ENCODE assay signal across 18 cellular contexts in genomic region chr12:80041691-80042090, GRCh38. TPM values are rescaled to one million over a fixed set of nuclear protein-coding genes. Genes with fewer than 3 reads are reported as not detected.
DNase-seq lines count a peak whose midpoint lies in the region; ATAC-seq, FAIRE-seq and TF ChIP-seq lines count a peak whose summit lies in the region.
"Had no signal": no experiment of that assay in that cellular context is flagged by ENCODE, and none has a peak within 500 bp of the region (broad histone marks: within the 10 kb centered on the region; RNA-seq: fewer than 3 reads in every experiment).

No MANE protein-coding gene starts in this region.

- TF ChIP-seq CTCF in PC-3 (conservative IDR thresholded peaks at IDR 0.05; ENCODE audit: low read depth, low read length) (no peak), endothelial cell of umbilical vein (IDR thresholded peaks at IDR 0.05; ENCODE audit: extremely low read depth in 1 of 2, insufficient read depth in 1 of 2, low read depth in 1 of 2, low read length in 2 of 2) (no peak), nephron progenitor cell (IDR thresholded peaks at IDR 0.05) (no peak)
- TF ChIP-seq CTCF in activated CD8-positive, alpha-beta T cell treated with anti-CD3 and anti-CD28 coated beads for 36 hours (IDR thresholded peaks at IDR 0.05): no peak

- H3K27ac ChIP-seq in PC-3 (ENCODE audit: low read length) (no peak overlapping the region), endothelial cell of umbilical vein (ENCODE audit: insufficient read depth, low read depth, low read length) (no peak overlapping the region), muscle layer of duodenum (ENCODE audit: low read length) (peak overlapping the region; percentile 24)
- H3K27ac ChIP-seq in effector memory CD4-positive, alpha-beta T cell (ENCODE audit: insufficient read depth, low read length, poor library complexity, severe bottlenecking): no peak overlapping the region
- H3K27ac ChIP-seq: BLaER1, cardiac muscle cell, Peyer's patch had no signal

- no peaks in the 10 kb centered on the region for H3K9me2 ChIP-seq in PC-3 (replicated peaks; ENCODE audit: low read length)

- no peaks in the 10 kb centered on the region for H3K9me1 ChIP-seq in endothelial cell of umbilical vein (replicated peaks; ENCODE audit: control insufficient read depth, extremely low read depth, insufficient read depth, low read length)

- intact Hi-C loops in PC-3 (cut with micrococcal nuclease) (loop anchor here (1.0 to 5.0 kb wide), 2 partner anchors 8 to 154 kb away; no protein-coding TSS in a partner anchor), endothelial cell of umbilical vein (cut with micrococcal nuclease) (no loop called here)
- intact Hi-C loops in activated CD8-positive, alpha-beta T cell treated with anti-CD3 and anti-CD28 coated beads for 36 hours (cut with micrococcal nuclease): no loop called here

- H3K27ac Mint-ChIP-seq in nephron progenitor cell: no peak overlapping the region
- H3K27ac Mint-ChIP-seq in activated CD8-positive, alpha-beta T cell treated with anti-CD3 and anti-CD28 coated beads for 36 hours: no peak overlapping the region

- peaks cover 10% of the 10 kb centered on the region for H3F3A ChIP-seq in PC-3 (ENCODE audit: low read length, unreplicated experiment)

- H3K4me1 Mint-ChIP-seq in nephron progenitor cell: peaks cover 5% of the 10 kb centered on the region
- H3K4me1 Mint-ChIP-seq in activated CD8-positive, alpha-beta T cell treated with anti-CD3 and anti-CD28 coated beads for 36 hours (ENCODE audit: low read depth): peaks cover 5% of the 10 kb centered on the region

- dilution Hi-C loops in endothelial cell of umbilical vein (cut with MboI; ENCODE audit: extremely low pct_ligation_motif_present, low sequenced_read_pairs): no loop called here

- no peaks in the 10 kb centered on the region for H3K9me3 Mint-ChIP-seq in nephron progenitor cell
- no peaks in the 10 kb centered on the region for H3K9me3 Mint-ChIP-seq in activated CD8-positive, alpha-beta T cell treated with anti-CD3 and anti-CD28 coated beads for 36 hours

- H3K4me2 ChIP-seq in PC-3 (ENCODE audit: low read length) (peak overlapping the region; percentile 69), endothelial cell of umbilical vein (ENCODE audit: insufficient read depth, low read length) (no peak overlapping the region)
- H3K4me2 ChIP-seq: BLaER1 had no signal

- H3K27me3 Mint-ChIP-seq in nephron progenitor cell (ENCODE audit: low read depth, poor library complexity): no peaks in the 10 kb centered on the region
- peaks cover 2% of the 10 kb centered on the region for H3K27me3 Mint-ChIP-seq in activated CD8-positive, alpha-beta T cell treated with anti-CD3 and anti-CD28 coated beads for 36 hours

- H3K4me3 ChIP-seq in PC-3 (ENCODE audit: low read length) (no peak overlapping the region), endothelial cell of umbilical vein (replicated peaks in 1 of 3; ENCODE audit: insufficient read depth in 1 of 3, low read depth in 1 of 3, low read length in 3 of 3) (no peak overlapping the region), muscle layer of duodenum (ENCODE audit: low read depth in 1 of 2, low read length in 2 of 2) (no peak overlapping the region)
- H3K4me3 ChIP-seq in effector memory CD4-positive, alpha-beta T cell (ENCODE audit: insufficient read depth, low read depth, low read length, poor library complexity, severe bottlenecking): no peak overlapping the region
- H3K4me3 ChIP-seq: BLaER1, cardiac muscle cell, Peyer's patch had no signal

- H2AFZ ChIP-seq in PC-3 (ENCODE audit: low read length): peak overlapping the region; percentile 64
- H2AFZ ChIP-seq in endothelial cell of umbilical vein (ENCODE audit: low read depth, low read length): no peak overlapping the region

- no TSS peak for BruUV-seq in PC-3 (replicated peaks; lab: Mats Ljungman, UMichigan)
- BruUV-seq in endothelial cell of umbilical vein (replicated peaks; lab: Mats Ljungman, UMichigan): no TSS peak

- no peaks in the 10 kb centered on the region for H3K36me3 ChIP-seq in PC-3 (ENCODE audit: low read depth, low read length)
- H3K36me3 ChIP-seq in endothelial cell of umbilical vein (ENCODE audit: control insufficient read depth in 2 of 2, extremely low read depth in 1 of 2, insufficient read depth in 2 of 2, low read length in 2 of 2): no peaks in the 10 kb centered on the region
- no peaks in the 10 kb centered on the region for H3K36me3 ChIP-seq in muscle layer of duodenum (ENCODE audit: control insufficient read depth in 1 of 2, insufficient read depth in 2 of 2, low read length in 2 of 2)
- no peaks in the 10 kb centered on the region for H3K36me3 ChIP-seq in effector memory CD4-positive, alpha-beta T cell (ENCODE audit: control insufficient read depth, insufficient read depth, low read length)
- H3K36me3 ChIP-seq: BLaER1, cardiac muscle cell, Peyer's patch had no signal

- POLR2A ChIA-PET in PC-3 (lab: Charles Lee; ENCODE audit: unreplicated experiment) (interaction anchor here (0.7 kb wide), 1 partner anchor 108 kb away, joined by 3 read pairs; no protein-coding TSS in a partner anchor), endothelial cell of umbilical vein (lab: Charles Lee) (no interaction called here)
- POLR2A ChIA-PET in activated CD8-positive, alpha-beta T cell treated with anti-CD3 and anti-CD28 coated beads for 36 hours (lab: Charles Lee): no interaction called here

- no peaks in the 10 kb centered on the region for H3K27me3 ChIP-seq in PC-3 (ENCODE audit: low read length)
- H3K27me3 ChIP-seq in endothelial cell of umbilical vein (ENCODE audit: control insufficient read depth in 2 of 2, insufficient read depth in 2 of 2, low read length in 2 of 2): no peaks in the 10 kb centered on the region
- H3K27me3 ChIP-seq in muscle layer of duodenum (ENCODE audit: low read depth, low read length): no peaks in the 10 kb centered on the region
- H3K27me3 ChIP-seq in effector memory CD4-positive, alpha-beta T cell (replicated peaks; ENCODE audit: control insufficient read depth, insufficient read depth, low read length, poor library complexity, severe bottlenecking): no peaks in the 10 kb centered on the region
- H3K27me3 ChIP-seq: BLaER1, cardiac muscle cell, Peyer's patch had no signal

- no peak overlapping the region for H3K4me3 Mint-ChIP-seq in nephron progenitor cell
- H3K4me3 Mint-ChIP-seq in activated CD8-positive, alpha-beta T cell treated with anti-CD3 and anti-CD28 coated beads for 36 hours: no peak overlapping the region

- no peaks in the 10 kb centered on the region for H3K36me3 Mint-ChIP-seq in nephron progenitor cell (ENCODE audit: low read depth)
- H3K36me3 Mint-ChIP-seq in activated CD8-positive, alpha-beta T cell treated with anti-CD3 and anti-CD28 coated beads for 36 hours (ENCODE audit: low read depth): no peaks in the 10 kb centered on the region

- H3K4me1 ChIP-seq in PC-3 (ENCODE audit: insufficient read depth, low read length) (peaks cover 35% of the 10 kb centered on the region), endothelial cell of umbilical vein (ENCODE audit: control insufficient read depth, extremely low read depth, insufficient read depth, low read length) (peaks cover 16% of the 10 kb centered on the region), muscle layer of duodenum (ENCODE audit: control insufficient read depth in 1 of 2, insufficient read depth in 2 of 2, low read length in 2 of 2) (peaks cover 0 to 8% of the 10 kb centered on the region in 2 donors)
- H3K4me1 ChIP-seq in effector memory CD4-positive, alpha-beta T cell (ENCODE audit: control insufficient read depth, insufficient read depth, low read length, poor library complexity, severe bottlenecking): no peaks in the 10 kb centered on the region
- H3K4me1 ChIP-seq: BLaER1, Peyer's patch had no signal

- H3K9ac ChIP-seq in PC-3 (ENCODE audit: low read length): no peak overlapping the region
- H3K9ac ChIP-seq in endothelial cell of umbilical vein (replicated peaks; ENCODE audit: extremely low read depth, insufficient read depth, low read length): no peak overlapping the region
- H3K9ac ChIP-seq: BLaER1 had no signal

- no peaks in the 10 kb centered on the region for H4K20me1 ChIP-seq in PC-3 (ENCODE audit: low read length)
- H4K20me1 ChIP-seq in endothelial cell of umbilical vein (replicated peaks; ENCODE audit: control insufficient read depth, extremely low read depth, insufficient read depth, low read length): no peaks in the 10 kb centered on the region
- H4K20me1 ChIP-seq: BLaER1 had no signal

- DNase-seq in EH (ENCODE audit: low read depth) (peak; percentile 72), PC-3 (peak; percentile 63), endothelial cell of umbilical vein (ENCODE audit: low read depth, low spot score) (peak; percentile 5), nephron progenitor cell (no peak)
- no peak for DNase-seq in activated CD8-positive, alpha-beta T cell treated with anti-CD3 and anti-CD28 coated beads for 36 hours
- no peak for DNase-seq in effector memory CD4-positive, alpha-beta T cell
- DNase-seq: DND-41; NCI-H1092 treated with DMSO at 0.1 percent for 48 hours; NCI-H345; Peyer's patch; stimulated activated naive CD8-positive, alpha-beta T cell treated with anti-CD3 and anti-CD28 coated beads, Interleukin-15, Interleukin-2, amounts not matched to agents 100 U/mL and 50 U/mL, for 24 hours; T-helper 2 cell had no signal

- ATAC-seq in PC-3: peak; percentile 18; the same call in 1 of the 2 replicates
- ATAC-seq in HG03045 (IDR thresholded peaks at IDR 0.05; ENCODE audit: unreplicated experiment): no peak
- ATAC-seq in activated CD8-positive, alpha-beta T cell treated with anti-CD3 and anti-CD28 coated beads for 36 hours: no peak
- ATAC-seq: stimulated activated naive CD8-positive, alpha-beta T cell treated with anti-CD3 and anti-CD28 coated beads, Interleukin-15, Interleukin-2, amounts not matched to agents 100 U/mL and 50 U/mL, for 24 hours had no signal

- TF ChIP-seq POLR2A in endothelial cell of umbilical vein (IDR thresholded peaks at IDR 0.05; ENCODE audit: low read depth, low read length): no peak

- no peaks in the 10 kb centered on the region for H3K9me3 ChIP-seq in PC-3 (ENCODE audit: low read length)
- H3K9me3 ChIP-seq in endothelial cell of umbilical vein (replicated peaks; ENCODE audit: control insufficient read depth, insufficient read depth, low read length): no peaks in the 10 kb centered on the region
- H3K9me3 ChIP-seq in muscle layer of duodenum (ENCODE audit: control insufficient read depth in 1 of 2, low read length in 2 of 2): no peaks in the 10 kb centered on the region
- H3K9me3 ChIP-seq in effector memory CD4-positive, alpha-beta T cell (ENCODE audit: control insufficient read depth, low read length): no peaks in the 10 kb centered on the region
- H3K9me3 ChIP-seq: BLaER1, Peyer's patch had no signal

- no peak for FAIRE-seq in endothelial cell of umbilical vein (lab: Jason Lieb, UNC)
- FAIRE-seq: HTR-8/SVneo had no signal

- H3K79me2 ChIP-seq in PC-3 (ENCODE audit: low read length): no peaks in the 10 kb centered on the region
- H3K79me2 ChIP-seq in endothelial cell of umbilical vein (ENCODE audit: control insufficient read depth, insufficient read depth, low read length): no peaks in the 10 kb centered on the region

- CTCF ChIA-PET in PC-3 (lab: Charles Lee): no interaction called here
- CTCF ChIA-PET in endothelial cell of umbilical vein (lab: Charles Lee): interaction anchor here (1.4 kb wide), 1 partner anchor 16 kb away, joined by 5 read pairs; no protein-coding TSS in a partner anchor
- CTCF ChIA-PET in activated CD8-positive, alpha-beta T cell treated with anti-CD3 and anti-CD28 coated beads for 36 hours (lab: Charles Lee): interaction anchor here (1.0 kb wide), 1 partner anchor 20 kb away, joined by 5 read pairs; no protein-coding TSS in a partner anchor

RNA-seq across cellular contexts. Expression of gene OTOGL, which starts 57.6 kb away (rescaled TPM):
- total RNA-seq in PC-3 (2014; rRNA removed): 0.44 and 3.1 TPM in 2 replicates
- 2.0 and 3.1 TPM in 2 replicates for total RNA-seq in endothelial cell of umbilical vein
- polyA plus RNA-seq in endothelial cell of umbilical vein: 0.76 and 1.4 TPM in 2 replicates
- polyA plus RNA-seq in endothelial cell of umbilical vein (2011; cell fraction: cytosol; rRNA removed): 2.0 and 2.1 TPM in 2 replicates
- 2.8 and 3.5 TPM in 2 replicates for polyA plus RNA-seq in endothelial cell of umbilical vein (2011; cell fraction: nucleus; rRNA removed)
- polyA plus RNA-seq in endothelial cell of umbilical vein (2012): 0.83 and 2.2 TPM in 2 replicates
- 2.7 and 3.5 TPM in 2 replicates for polyA minus RNA-seq in endothelial cell of umbilical vein
- polyA minus RNA-seq in endothelial cell of umbilical vein (2011; cell fraction: cytosol; rRNA and poly(A)+ RNA removed): not detected
- 2.0 and 3.4 TPM in 2 replicates for polyA minus RNA-seq in endothelial cell of umbilical vein (2011; cell fraction: nucleus; rRNA and poly(A)+ RNA removed)
- not detected for total RNA-seq in activated CD8-positive, alpha-beta T cell treated with anti-CD3 and anti-CD28 coated beads for 36 hours
- total RNA-seq: mononuclear cell had no signal

Comparison
In these comparisons a context has a peak if more than half of its experiments do, and no peak if none do; other contexts are left out.
1. DNase-seq: peak in EH (single experiment), PC-3 (single experiment) and endothelial cell of umbilical vein (single experiment); none in nephron progenitor cell (single experiment), activated CD8-positive, alpha-beta T cell treated with anti-CD3 and anti-CD28 coated beads for 36 hours (single experiment) and effector memory CD4-positive, alpha-beta T cell (0 of 3).